In the genomic region with DNA sequence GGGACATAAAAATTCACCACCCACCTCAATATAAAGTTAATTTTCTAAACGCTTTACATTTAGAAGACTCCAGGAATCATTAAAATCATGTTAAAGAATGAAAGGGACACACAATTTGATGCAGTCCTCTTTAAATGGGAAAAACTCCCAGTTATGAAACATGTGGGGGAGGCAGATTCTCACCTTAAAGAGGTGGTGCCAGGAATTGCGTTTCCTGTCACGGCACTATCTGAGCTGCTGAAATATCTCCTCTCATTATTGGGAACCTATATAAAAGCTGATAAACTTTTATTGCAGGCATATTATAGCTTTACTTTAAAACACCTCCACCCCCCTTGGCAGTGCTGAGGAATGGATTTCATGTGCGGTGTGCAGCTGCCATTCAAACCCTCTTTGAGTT, we compare ENCODE assay signal across 2 cellular contexts.
"Had no signal": no experiment of that assay in that cellular context is flagged by ENCODE, and none has a peak within 500 bp of the region (broad histone marks: within the 10 kb centered on the region; RNA-seq: fewer than 3 reads in every experiment).

No MANE protein-coding gene starts in this region.

- DNase-seq: GDM1, GF-D8 had no signal
